29 cellular contexts compared by ENCODE assay signal in genomic region chr19:18655173-18655844, GRCh38. TPM values are rescaled to one million over a fixed set of nuclear protein-coding genes. Genes with fewer than 3 reads are reported as not detected.
"Had no signal": no experiment of that assay in that cellular context is flagged by ENCODE, and none has a peak within 500 bp of the region (broad histone marks: within the 10 kb centered on the region; RNA-seq: fewer than 3 reads in every experiment).

No MANE protein-coding gene starts in this region.

- H3K36me3 Mint-ChIP-seq: activated naive CD4-positive, alpha-beta T cell treated with anti-CD3 and anti-CD28 coated beads, Interleukin-2, amount 50 U/mL, for 24 hours had no signal

- H3K36me3 ChIP-seq: WERI-Rb-1 had no signal

- H3K9ac ChIP-seq: KMS-11 had no signal

- ATAC-seq: activated CD8-positive, alpha-beta T cell treated with anti-CD3 and anti-CD28 coated beads for 36 hours; activated T-cell treated with anti-CD3 and anti-CD28 coated beads, Interleukin-2, amount 50 U/mL, for 72 hours; activated T-helper 17 cell treated with anti-CD3 and anti-CD28 coated beads, Interleukin-2, amount 50 U/mL, for 72 hours had no signal

- H3K9me3 Mint-ChIP-seq: activated CD8-positive, alpha-beta T cell treated with anti-CD3 and anti-CD28 coated beads for 36 hours; activated naive CD4-positive, alpha-beta T cell treated with anti-CD3 and anti-CD28 coated beads, Interleukin-2, amount 50 U/mL, for 24 hours; activated naive CD8-positive, alpha-beta T cell treated with anti-CD3 and anti-CD28 coated beads, Interleukin-2, amount 10 ng/mL, durations not matched to agents 7 days and 5 days; activated T-helper 17 cell treated with anti-CD3 and anti-CD28 coated beads, Interleukin-2, amount 50 U/mL, for 72 hours had no signal

- H3K4me3 ChIP-seq: PC-9 had no signal

- DNase-seq: activated CD4-positive, alpha-beta T cell treated with anti-CD3 and anti-CD28 coated beads, Interleukin-2, amount 10 ng/mL, durations not matched to agents 24 days and 14 days; activated CD4-positive, alpha-beta T cell treated with anti-CD3 and anti-CD28 coated beads, Interleukin-2, amount 50 U/mL, for 4 hours; activated CD8-positive, alpha-beta T cell treated with anti-CD3 and anti-CD28 coated beads for 36 hours; activated effector memory CD4-positive, alpha-beta T cell treated with anti-CD3 and anti-CD28 coated beads, Interleukin-2, amount 50 U/mL, for 16 hours; activated naive CD4-positive, alpha-beta T cell treated with Interleukin-2 at 50 U/mL for 16 hours; activated naive CD8-positive, alpha-beta T cell treated with anti-CD3 and anti-CD28 coated beads, Interleukin-2, amount 10 ng/mL, durations not matched to agents 7 days and 5 days; activated T-cell treated with anti-CD3 and anti-CD28 coated beads, Interleukin-2, amount 50 U/mL, for 1 hour; activated T-cell treated with anti-CD3 and anti-CD28 coated beads, Interleukin-2, amount 50 U/mL, for 72 hours; amygdala; central memory CD4-positive, alpha-beta T cell; MM.1S; MV-4-11; NCI-H1092; NCI-H1436 treated with DMSO at 0.1 percent for 48 hours; NCI-H2029; NCI-H345; NCI-H524 treated with DMSO at 0.1 percent for 48 hours; Right ventricle myocardium superior; SW 1271; T-helper 1 cell; T-helper 2 cell; T-helper 9 cell; WERI-Rb-1 had no signal

- H3K27ac ChIP-seq: KMS-11, PC-9, WERI-Rb-1 had no signal

- H3K4me2 ChIP-seq: KMS-11, PC-9 had no signal

- H3K27ac Mint-ChIP-seq: activated CD8-positive, alpha-beta T cell treated with anti-CD3 and anti-CD28 coated beads for 36 hours; activated naive CD4-positive, alpha-beta T cell treated with anti-CD3 and anti-CD28 coated beads, Interleukin-2, amount 50 U/mL, for 24 hours; activated naive CD8-positive, alpha-beta T cell treated with anti-CD3 and anti-CD28 coated beads, Interleukin-2, amount 10 ng/mL, durations not matched to agents 7 days and 5 days; activated T-cell treated with anti-CD3 and anti-CD28 coated beads, Interleukin-2, amount 50 U/mL, for 72 hours; activated T-helper 17 cell treated with anti-CD3 and anti-CD28 coated beads, Interleukin-2, amount 50 U/mL, for 72 hours; brain had no signal

- H3K4me3 Mint-ChIP-seq: activated CD4-positive, alpha-beta T cell treated with anti-CD3 and anti-CD28 coated beads, Interleukin-2, amount 10 ng/mL, durations not matched to agents 24 days and 14 days; activated CD8-positive, alpha-beta T cell treated with anti-CD3 and anti-CD28 coated beads for 36 hours; activated naive CD4-positive, alpha-beta T cell treated with anti-CD3 and anti-CD28 coated beads, Interleukin-2, amount 50 U/mL, for 24 hours; activated naive CD8-positive, alpha-beta T cell treated with anti-CD3 and anti-CD28 coated beads, Interleukin-2, amount 10 ng/mL, durations not matched to agents 7 days and 5 days; activated T-cell treated with anti-CD3 and anti-CD28 coated beads, Interleukin-2, amount 50 U/mL, for 72 hours; activated T-helper 17 cell treated with anti-CD3 and anti-CD28 coated beads, Interleukin-2, amount 50 U/mL, for 72 hours; brain had no signal

- H2AFZ ChIP-seq: PC-9 had no signal

- H3K27me3 Mint-ChIP-seq: activated CD4-positive, alpha-beta T cell treated with anti-CD3 and anti-CD28 coated beads, Interleukin-2, amount 10 ng/mL, durations not matched to agents 24 days and 14 days; activated CD8-positive, alpha-beta T cell treated with anti-CD3 and anti-CD28 coated beads for 36 hours; activated naive CD4-positive, alpha-beta T cell treated with anti-CD3 and anti-CD28 coated beads, Interleukin-2, amount 50 U/mL, for 24 hours; activated naive CD8-positive, alpha-beta T cell treated with anti-CD3 and anti-CD28 coated beads, Interleukin-2, amount 10 ng/mL, durations not matched to agents 7 days and 5 days; activated T-helper 17 cell treated with anti-CD3 and anti-CD28 coated beads, Interleukin-2, amount 50 U/mL, for 72 hours had no signal

RNA-seq across cellular contexts. Expression of gene TMEM59L, which starts 42.6 kb away (rescaled TPM):
- total RNA-seq: activated CD4-positive, alpha-beta T cell treated with anti-CD3 and anti-CD28 coated beads, Interleukin-2, amount 10 ng/mL, durations not matched to agents 24 days and 14 days; activated CD8-positive, alpha-beta memory T cell treated with anti-CD3 and anti-CD28 coated beads for 36 hours; activated CD8-positive, alpha-beta T cell treated with anti-CD3 and anti-CD28 coated beads for 36 hours had no signal

RNA-seq across cellular contexts. Expression of gene CRLF1, which starts 48.7 kb away (rescaled TPM):
- total RNA-seq: activated CD4-positive, alpha-beta T cell treated with anti-CD3 and anti-CD28 coated beads, Interleukin-2, amount 10 ng/mL, durations not matched to agents 24 days and 14 days; activated CD8-positive, alpha-beta T cell treated with anti-CD3 and anti-CD28 coated beads for 36 hours; activated naive CD8-positive, alpha-beta T cell treated with anti-CD3 and anti-CD28 coated beads, Interleukin-2, amount 10 ng/mL, durations not matched to agents 7 days and 5 days; activated T-cell treated with anti-CD3 and anti-CD28 coated beads, Interleukin-2, amount 50 U/mL, for 72 hours; activated T-helper 17 cell treated with anti-CD3 and anti-CD28 coated beads, Interleukin-2, amount 50 U/mL, for 72 hours had no signal
